Comparison of ENCODE assay signal across 27 cellular contexts in genomic region chr11:74714904-74715303, GRCh38. TPM values are rescaled to one million over a fixed set of nuclear protein-coding genes. Genes with fewer than 3 reads are reported as not detected.
"Had no signal": no experiment of that assay in that cellular context is flagged by ENCODE, and none has a peak within 500 bp of the region (broad histone marks: within the 10 kb centered on the region; RNA-seq: fewer than 3 reads in every experiment).

No MANE protein-coding gene starts in this region.

- H3K9me3 ChIP-seq: heart right ventricle, pancreas, psoas muscle, right atrium auricular region, stomach, suprapubic skin, tibial nerve had no signal

- H3K4me3 ChIP-seq: heart right ventricle, pancreas, psoas muscle, right atrium auricular region, SK-N-MC, stomach, suprapubic skin, tibial nerve had no signal

- H3K27me3 ChIP-seq: heart right ventricle, pancreas, right atrium auricular region, stomach, suprapubic skin, tibial nerve had no signal

- DNase-seq: activated CD8-positive, alpha-beta memory T cell treated with anti-CD3 and anti-CD28 coated beads, Interleukin-2, amount 50 U/mL, for 48 hours; activated effector memory CD4-positive, alpha-beta T cell treated with Interleukin-2 at 50 U/mL for 16 hours; central memory CD4-positive, alpha-beta T cell; dermis blood vessel endothelial cell; effector CD8-positive, alpha-beta T cell; erythroblast; foreskin fibroblast; heart right ventricle; islet precursor cell; left cardiac atrium; pancreas; psoas muscle; SHP77; stomach; T-helper 2 cell had no signal

- H3K36me3 ChIP-seq: heart right ventricle, pancreas, right atrium auricular region, stomach, suprapubic skin, tibial nerve had no signal

- ATAC-seq: heart right ventricle, left cardiac atrium, pancreas, psoas muscle had no signal

- H3K9me3 Mint-ChIP-seq: activated naive CD4-positive, alpha-beta T cell treated with anti-CD3 and anti-CD28 coated beads, Interleukin-2, amount 50 U/mL, for 24 hours; nephron had no signal

- H3K27ac ChIP-seq: heart right ventricle, pancreas, psoas muscle, right atrium auricular region, SK-N-MC, stomach, suprapubic skin, tibial nerve, VCaP had no signal

- H3K27me3 Mint-ChIP-seq: activated naive CD4-positive, alpha-beta T cell treated with anti-CD3 and anti-CD28 coated beads, Interleukin-2, amount 50 U/mL, for 24 hours had no signal

- H3K27ac Mint-ChIP-seq: activated naive CD4-positive, alpha-beta T cell treated with anti-CD3 and anti-CD28 coated beads, Interleukin-2, amount 50 U/mL, for 24 hours; nephron had no signal

- H3K4me3 Mint-ChIP-seq: activated naive CD4-positive, alpha-beta T cell treated with anti-CD3 and anti-CD28 coated beads, Interleukin-2, amount 50 U/mL, for 24 hours; nephron had no signal

- H3K4me1 Mint-ChIP-seq: activated naive CD4-positive, alpha-beta T cell treated with anti-CD3 and anti-CD28 coated beads, Interleukin-2, amount 50 U/mL, for 24 hours had no signal

- H3K4me1 ChIP-seq: pancreas, suprapubic skin had no signal

- H3K36me3 Mint-ChIP-seq: activated naive CD4-positive, alpha-beta T cell treated with anti-CD3 and anti-CD28 coated beads, Interleukin-2, amount 50 U/mL, for 24 hours had no signal

RNA-seq across cellular contexts. Expression of gene CHRDL2, which starts 16.3 kb away (rescaled TPM):
- total RNA-seq: activated CD8-positive, alpha-beta memory T cell treated with anti-CD3 and anti-CD28 coated beads for 36 hours; astrocyte; fibroblast of lung; mononuclear cell; myocyte; suprapubic skin; tibial nerve had no signal
- polyA plus RNA-seq: fibroblast of lung had no signal
